24 cellular contexts compared by ENCODE assay signal in genomic region chr4:137390141-137390540, GRCh38.
DNase-seq lines count a peak whose midpoint lies in the region; TF ChIP-seq lines count a peak whose summit lies in the region.
"Had no signal": no experiment of that assay in that cellular context is flagged by ENCODE, and none has a peak within 500 bp of the region (broad histone marks: within the 10 kb centered on the region; RNA-seq: fewer than 3 reads in every experiment).

No MANE protein-coding gene starts in this region.

- H3K4me1 Mint-ChIP-seq in MCF 10A (ENCODE audit: insufficient read depth, unreplicated experiment), result no peaks in the 10 kb centered on the region
- H3K4me1 Mint-ChIP-seq: T-helper 17 cell had no signal

- H3K9me3 Mint-ChIP-seq in MCF 10A (ENCODE audit: unreplicated experiment), result peaks cover 7% of the 10 kb centered on the region

- H3K4me3 Mint-ChIP-seq in MCF 10A (ENCODE audit: unreplicated experiment), result no peak overlapping the region
- H3K4me3 Mint-ChIP-seq: activated T-cell treated with anti-CD3 and anti-CD28 coated beads, Interleukin-2, amount 50 U/mL, for 24 hours; T-helper 17 cell had no signal

- H3K36me3 Mint-ChIP-seq in MCF 10A (ENCODE audit: insufficient read depth, unreplicated experiment), result no peaks in the 10 kb centered on the region

- no peaks in the 10 kb centered on the region for H3F3A ChIP-seq in smooth muscle cell (ENCODE audit: low read depth)

- TF ChIP-seq CTCF in MCF 10A (IDR thresholded peaks at IDR 0.05; ENCODE audit: unreplicated experiment), result no peak
- TF ChIP-seq CTCF in breast epithelium (IDR thresholded peaks at IDR 0.05), result no peak
- no peak for TF ChIP-seq CTCF in cardiac fibroblast (IDR thresholded peaks at IDR 0.05; ENCODE audit: low read depth, low read length)
- no peak for TF ChIP-seq CTCF in fibroblast of the aortic adventitia (IDR thresholded peaks at IDR 0.05; ENCODE audit: insufficient read depth, low read length)
- no peak for TF ChIP-seq CTCF in smooth muscle cell (IDR thresholded peaks at IDR 0.05; ENCODE audit: borderline replicate concordance, insufficient read depth, poor library complexity, severe bottlenecking)

- peak; percentile 43 for DNase-seq in MCF 10A (ENCODE audit: unreplicated experiment)
- no peak for DNase-seq in breast epithelium (ENCODE audit: low spot score in 2 of 2)
- peak; percentile 58 to 68 for DNase-seq in cardiac fibroblast (ENCODE audit: low read depth in 2 of 2)
- peak; percentile 60 for DNase-seq in fibroblast of the aortic adventitia (ENCODE audit: low read depth)
- DNase-seq in smooth muscle cell (lab: John Stamatoyannopoulos, UW; ENCODE audit: unreplicated experiment), result no peak
- no peak for DNase-seq in NOMO-1 (lab: John Stamatoyannopoulos, UW; ENCODE audit: unreplicated experiment in 2 of 2)
- no peak for DNase-seq in stimulated activated CD4-positive, alpha-beta T cell treated with anti-CD3 and anti-CD28 coated beads, Interleukin-2, amount 100 ng/mL, for 48 hours
- DNase-seq in SHP77 treated with DMSO at 0.1 percent for 48 hours (lab: John Stamatoyannopoulos, UW), result no peak
- DNase-seq: activated CD4-positive, alpha-beta T cell treated with anti-CD3 and anti-CD28 coated beads, Interleukin-2, amount 50 U/mL, for 1 hour; activated CD4-positive, CD25-positive, alpha-beta regulatory T cell; activated effector memory CD4-positive, alpha-beta T cell treated with anti-CD3 and anti-CD28 coated beads, Interleukin-2, amount 50 U/mL, for 16 hours; activated T-cell treated with anti-CD3 and anti-CD28 coated beads, Interleukin-2, amount 50 U/mL, for 24 hours; DMS79; GF-D8; Karpas-422; NCI-H82; retina; RPMI8226; stimulated activated naive CD4-positive, alpha-beta T cell; T-helper 17 cell had no signal

- H4K20me1 ChIP-seq in smooth muscle cell (ENCODE audit: low read depth), result no peaks in the 10 kb centered on the region

- no peaks in the 10 kb centered on the region for H3K4me1 ChIP-seq in breast epithelium
- H3K4me1 ChIP-seq in smooth muscle cell (ENCODE audit: low read depth), result no peaks in the 10 kb centered on the region
- H3K4me1 ChIP-seq: parathyroid adenoma had no signal

- H3K4me3 ChIP-seq in breast epithelium (no peak overlapping the region), cardiac fibroblast (replicated peaks in 1 of 2; ENCODE audit: low read depth in 2 of 2, low read length in 2 of 2) (no peak overlapping the region), fibroblast of the aortic adventitia (ENCODE audit: low read depth, low read length) (no peak overlapping the region), smooth muscle cell (no peak overlapping the region)
- H3K4me3 ChIP-seq: lung, skin epidermis had no signal

- peak overlapping the region; percentile 25 for H3K4me2 ChIP-seq in smooth muscle cell

- no peaks in the 10 kb centered on the region for H3K79me2 ChIP-seq in smooth muscle cell (ENCODE audit: low read depth)
- H3K79me2 ChIP-seq: parathyroid adenoma had no signal

- H3K27me3 Mint-ChIP-seq in MCF 10A (ENCODE audit: insufficient read depth, unreplicated experiment), result no peaks in the 10 kb centered on the region
- H3K27me3 Mint-ChIP-seq: activated T-cell treated with anti-CD3 and anti-CD28 coated beads, Interleukin-2, amount 50 U/mL, for 24 hours; T-helper 17 cell had no signal

- peak overlapping the region; percentile 57 for H3K27ac Mint-ChIP-seq in MCF 10A (ENCODE audit: low read depth, unreplicated experiment)
- H3K27ac Mint-ChIP-seq: activated T-cell treated with anti-CD3 and anti-CD28 coated beads, Interleukin-2, amount 50 U/mL, for 24 hours; T-helper 17 cell had no signal

- H2AFZ ChIP-seq in smooth muscle cell (ENCODE audit: low read depth), result peak overlapping the region; percentile 29
- H2AFZ ChIP-seq: parathyroid adenoma had no signal

- no peak overlapping the region for H3K9ac ChIP-seq in smooth muscle cell (ENCODE audit: low read depth)
- H3K9ac ChIP-seq: parathyroid adenoma had no signal

- BruUV-seq in MCF 10A (replicated peaks; lab: Mats Ljungman, UMichigan), result no TSS peak

- CTCF ChIA-PET in MCF 10A (lab: Yijun Ruan, JAX), result no interaction called here

- no peak overlapping the region for H3K27ac ChIP-seq in breast epithelium
- no peak overlapping the region for H3K27ac ChIP-seq in smooth muscle cell (ENCODE audit: low read depth)
- H3K27ac ChIP-seq: 22Rv1, parathyroid adenoma, skin epidermis had no signal

- TF ChIP-seq POLR2A in breast epithelium (IDR thresholded peaks at IDR 0.05), result no peak

- H3K9me3 ChIP-seq in breast epithelium, result no peaks in the 10 kb centered on the region
- no peaks in the 10 kb centered on the region for H3K9me3 ChIP-seq in smooth muscle cell (replicated peaks; ENCODE audit: low read depth)

- H3K27me3 ChIP-seq in breast epithelium (no peaks in the 10 kb centered on the region), smooth muscle cell (ENCODE audit: low read depth) (no peaks in the 10 kb centered on the region)

- H3K36me3 ChIP-seq in breast epithelium (no peaks in the 10 kb centered on the region), smooth muscle cell (ENCODE audit: low read depth) (no peaks in the 10 kb centered on the region)

- intact Hi-C loops in MCF 10A (cut with micrococcal nuclease) (no loop called here), breast epithelium (cut with DNase I; ENCODE audit: low total_unique reads) (no loop called here)

- POLR2A ChIA-PET in MCF 10A (lab: Yijun Ruan, JAX), result interaction anchor here (1.2 kb wide), 1 partner anchor 23 kb away, joined by 4 read pairs; no protein-coding TSS in a partner anchor

Comparison
In these comparisons a context has a peak if more than half of its experiments do, and no peak if none do; other contexts are left out.
1. DNase-seq: peak in MCF 10A (single experiment), cardiac fibroblast (2 of 2) and fibroblast of the aortic adventitia (single experiment); none in breast epithelium (0 of 2), smooth muscle cell (single experiment), NOMO-1 (0 of 2), stimulated activated CD4-positive, alpha-beta T cell treated with anti-CD3 and anti-CD28 coated beads, Interleukin-2, amount 100 ng/mL, for 48 hours (0 of 2) and SHP77 treated with DMSO at 0.1 percent for 48 hours (single experiment).